ENCODE assay signal across 1 cellular context in the genomic region with DNA sequence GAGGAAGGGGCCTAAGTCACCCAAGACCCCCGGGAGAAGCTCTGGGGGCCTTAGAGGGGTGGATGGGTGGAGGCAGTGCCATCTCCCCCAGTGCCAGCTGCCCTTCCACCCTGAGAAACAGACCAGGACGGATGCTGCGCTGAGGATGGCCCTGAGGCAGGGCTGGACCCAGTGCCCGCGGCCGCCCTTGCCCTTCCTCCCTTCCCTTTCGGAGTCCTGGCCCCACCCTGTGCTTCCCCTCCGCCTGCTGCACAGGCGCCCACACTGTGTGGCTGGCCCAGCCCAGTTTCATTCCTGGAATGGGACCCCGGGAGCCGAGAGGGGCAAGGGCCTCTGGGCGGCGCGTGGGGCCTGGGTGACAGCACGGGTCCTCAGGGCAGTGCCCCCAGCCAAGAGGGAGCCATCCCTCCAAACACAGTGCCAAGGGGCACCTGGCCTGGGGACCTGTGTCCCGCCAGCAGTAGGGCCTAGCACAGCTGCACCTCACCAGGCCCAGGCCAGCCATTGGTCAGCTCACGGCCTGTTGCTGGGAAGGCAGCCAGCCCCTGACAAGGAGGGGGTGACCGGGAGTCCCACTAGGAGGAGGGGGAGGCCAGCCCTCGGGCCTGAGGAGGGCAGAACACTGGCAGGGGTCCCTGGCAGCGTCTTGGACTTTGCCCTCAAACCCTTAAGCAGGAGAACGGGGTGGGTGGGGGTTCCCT.
TF ChIP-seq lines count a peak whose summit lies in the region.

No MANE protein-coding gene starts in this region.

TF ChIP-seq in HepG2, 621 proteins besides CTCF, POLR2A, EP300 and RAD21 (continues in another document):
- peak; percentile 87 for TF ChIP-seq ZFX (CRISPR knock-in tag; IDR thresholded peaks at IDR 0.05; ENCODE audit: low read depth)
- TF ChIP-seq, protein P1, sequence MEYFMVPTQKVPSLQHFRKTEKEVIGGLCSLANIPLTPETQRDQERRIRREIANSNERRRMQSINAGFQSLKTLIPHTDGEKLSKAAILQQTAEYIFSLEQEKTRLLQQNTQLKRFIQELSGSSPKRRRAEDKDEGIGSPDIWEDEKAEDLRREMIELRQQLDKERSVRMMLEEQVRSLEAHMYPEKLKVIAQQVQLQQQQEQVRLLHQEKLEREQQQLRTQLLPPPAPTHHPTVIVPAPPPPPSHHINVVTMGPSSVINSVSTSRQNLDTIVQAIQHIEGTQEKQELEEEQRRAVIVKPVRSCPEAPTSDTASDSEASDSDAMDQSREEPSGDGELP (IDR thresholded peaks at IDR 0.05; ENCODE audit: borderline replicate concordance, low read depth), result peak; percentile 23; the same call in 1 of the 2 replicates
- TF ChIP-seq EEA1 (CRISPR knock-in tag; IDR thresholded peaks at IDR 0.05; ENCODE audit: borderline replicate concordance), result 0 out of 2 replicates have a peak, but pooled peaks have one; percentile 49
- no peak for TF ChIP-seq ZFP1 (CRISPR knock-in tag; IDR thresholded peaks at IDR 0.05)
- TF ChIP-seq, protein P2, sequence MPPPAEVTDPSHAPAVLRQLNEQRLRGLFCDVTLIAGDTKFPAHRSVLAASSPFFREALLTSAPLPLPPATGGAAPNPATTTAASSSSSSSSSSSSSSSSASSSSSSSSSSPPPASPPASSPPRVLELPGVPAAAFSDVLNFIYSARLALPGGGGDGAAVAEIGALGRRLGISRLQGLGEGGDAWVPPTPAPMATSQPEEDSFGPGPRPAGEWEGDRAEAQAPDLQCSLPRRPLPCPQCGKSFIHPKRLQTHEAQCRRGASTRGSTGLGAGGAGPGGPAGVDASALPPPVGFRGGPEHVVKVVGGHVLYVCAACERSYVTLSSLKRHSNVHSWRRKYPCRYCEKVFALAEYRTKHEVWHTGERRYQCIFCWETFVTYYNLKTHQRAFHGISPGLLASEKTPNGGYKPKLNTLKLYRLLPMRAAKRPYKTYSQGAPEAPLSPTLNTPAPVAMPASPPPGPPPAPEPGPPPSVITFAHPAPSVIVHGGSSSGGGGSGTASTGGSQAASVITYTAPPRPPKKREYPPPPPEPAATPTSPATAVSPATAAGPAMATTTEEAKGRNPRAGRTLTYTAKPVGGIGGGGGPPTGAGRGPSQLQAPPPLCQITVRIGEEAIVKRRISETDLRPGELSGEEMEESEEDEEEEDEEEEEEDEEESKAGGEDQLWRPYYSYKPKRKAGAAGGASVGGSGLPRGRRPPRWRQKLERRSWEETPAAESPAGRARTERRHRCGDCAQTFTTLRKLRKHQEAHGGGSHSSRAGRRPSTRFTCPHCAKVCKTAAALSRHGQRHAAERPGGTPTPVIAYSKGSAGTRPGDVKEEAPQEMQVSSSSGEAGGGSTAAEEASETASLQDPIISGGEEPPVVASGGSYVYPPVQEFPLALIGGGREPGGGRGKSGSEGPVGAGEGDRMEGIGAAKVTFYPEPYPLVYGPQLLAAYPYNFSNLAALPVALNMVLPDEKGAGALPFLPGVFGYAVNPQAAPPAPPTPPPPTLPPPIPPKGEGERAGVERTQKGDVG (CRISPR knock-in tag; IDR thresholded peaks at IDR 0.05; ENCODE audit: borderline replicate concordance), result 0 out of 2 replicates have a peak, but pooled peaks have one; percentile 40
- 0 out of 2 replicates have a peak, but pooled peaks have one; percentile 40 for TF ChIP-seq ZBTB7B (CRISPR knock-in tag; IDR thresholded peaks at IDR 0.05)
- TF ChIP-seq, protein P3, sequence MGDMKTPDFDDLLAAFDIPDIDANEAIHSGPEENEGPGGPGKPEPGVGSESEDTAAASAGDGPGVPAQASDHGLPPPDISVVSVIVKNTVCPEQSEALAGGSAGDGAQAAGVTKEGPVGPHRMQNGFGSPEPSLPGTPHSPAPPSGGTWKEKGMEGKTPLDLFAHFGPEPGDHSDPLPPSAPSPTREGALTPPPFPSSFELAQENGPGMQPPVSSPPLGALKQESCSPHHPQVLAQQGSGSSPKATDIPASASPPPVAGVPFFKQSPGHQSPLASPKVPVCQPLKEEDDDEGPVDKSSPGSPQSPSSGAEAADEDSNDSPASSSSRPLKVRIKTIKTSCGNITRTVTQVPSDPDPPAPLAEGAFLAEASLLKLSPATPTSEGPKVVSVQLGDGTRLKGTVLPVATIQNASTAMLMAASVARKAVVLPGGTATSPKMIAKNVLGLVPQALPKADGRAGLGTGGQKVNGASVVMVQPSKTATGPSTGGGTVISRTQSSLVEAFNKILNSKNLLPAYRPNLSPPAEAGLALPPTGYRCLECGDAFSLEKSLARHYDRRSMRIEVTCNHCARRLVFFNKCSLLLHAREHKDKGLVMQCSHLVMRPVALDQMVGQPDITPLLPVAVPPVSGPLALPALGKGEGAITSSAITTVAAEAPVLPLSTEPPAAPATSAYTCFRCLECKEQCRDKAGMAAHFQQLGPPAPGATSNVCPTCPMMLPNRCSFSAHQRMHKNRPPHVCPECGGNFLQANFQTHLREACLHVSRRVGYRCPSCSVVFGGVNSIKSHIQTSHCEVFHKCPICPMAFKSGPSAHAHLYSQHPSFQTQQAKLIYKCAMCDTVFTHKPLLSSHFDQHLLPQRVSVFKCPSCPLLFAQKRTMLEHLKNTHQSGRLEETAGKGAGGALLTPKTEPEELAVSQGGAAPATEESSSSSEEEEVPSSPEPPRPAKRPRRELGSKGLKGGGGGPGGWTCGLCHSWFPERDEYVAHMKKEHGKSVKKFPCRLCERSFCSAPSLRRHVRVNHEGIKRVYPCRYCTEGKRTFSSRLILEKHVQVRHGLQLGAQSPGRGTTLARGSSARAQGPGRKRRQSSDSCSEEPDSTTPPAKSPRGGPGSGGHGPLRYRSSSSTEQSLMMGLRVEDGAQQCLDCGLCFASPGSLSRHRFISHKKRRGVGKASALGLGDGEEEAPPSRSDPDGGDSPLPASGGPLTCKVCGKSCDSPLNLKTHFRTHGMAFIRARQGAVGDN (CRISPR knock-in tag; IDR thresholded peaks at IDR 0.05), result peak; percentile 64
- TF ChIP-seq, protein P4, sequence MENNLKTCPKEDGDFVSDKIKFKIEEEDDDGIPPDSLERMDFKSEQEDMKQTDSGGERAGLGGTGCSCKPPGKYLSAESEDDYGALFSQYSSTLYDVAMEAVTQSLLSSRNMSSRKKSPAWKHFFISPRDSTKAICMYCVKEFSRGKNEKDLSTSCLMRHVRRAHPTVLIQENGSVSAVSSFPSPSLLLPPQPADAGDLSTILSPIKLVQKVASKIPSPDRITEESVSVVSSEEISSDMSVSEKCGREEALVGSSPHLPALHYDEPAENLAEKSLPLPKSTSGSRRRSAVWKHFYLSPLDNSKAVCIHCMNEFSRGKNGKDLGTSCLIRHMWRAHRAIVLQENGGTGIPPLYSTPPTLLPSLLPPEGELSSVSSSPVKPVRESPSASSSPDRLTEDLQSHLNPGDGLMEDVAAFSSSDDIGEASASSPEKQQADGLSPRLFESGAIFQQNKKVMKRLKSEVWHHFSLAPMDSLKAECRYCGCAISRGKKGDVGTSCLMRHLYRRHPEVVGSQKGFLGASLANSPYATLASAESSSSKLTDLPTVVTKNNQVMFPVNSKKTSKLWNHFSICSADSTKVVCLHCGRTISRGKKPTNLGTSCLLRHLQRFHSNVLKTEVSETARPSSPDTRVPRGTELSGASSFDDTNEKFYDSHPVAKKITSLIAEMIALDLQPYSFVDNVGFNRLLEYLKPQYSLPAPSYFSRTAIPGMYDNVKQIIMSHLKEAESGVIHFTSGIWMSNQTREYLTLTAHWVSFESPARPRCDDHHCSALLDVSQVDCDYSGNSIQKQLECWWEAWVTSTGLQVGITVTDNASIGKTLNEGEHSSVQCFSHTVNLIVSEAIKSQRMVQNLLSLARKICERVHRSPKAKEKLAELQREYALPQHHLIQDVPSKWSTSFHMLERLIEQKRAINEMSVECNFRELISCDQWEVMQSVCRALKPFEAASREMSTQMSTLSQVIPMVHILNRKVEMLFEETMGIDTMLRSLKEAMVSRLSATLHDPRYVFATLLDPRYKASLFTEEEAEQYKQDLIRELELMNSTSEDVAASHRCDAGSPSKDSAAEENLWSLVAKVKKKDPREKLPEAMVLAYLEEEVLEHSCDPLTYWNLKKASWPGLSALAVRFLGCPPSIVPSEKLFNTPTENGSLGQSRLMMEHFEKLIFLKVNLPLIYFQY (CRISPR knock-in tag; IDR thresholded peaks at IDR 0.05; ENCODE audit: borderline replicate concordance), result 0 out of 2 replicates have a peak, but pooled peaks have one; percentile 26
- peak; percentile 57 for TF ChIP-seq ZFY (CRISPR knock-in tag; IDR thresholded peaks at IDR 0.05)
- 0 out of 2 replicates have a peak, but pooled peaks have one; percentile 34 for TF ChIP-seq ZNF468 (CRISPR knock-in tag; IDR thresholded peaks at IDR 0.05)
- peak; percentile 47; the same call in 1 of the 2 replicates for TF ChIP-seq ZNF567 (CRISPR knock-in tag; IDR thresholded peaks at IDR 0.05; ENCODE audit: borderline replicate concordance)
- TF ChIP-seq, protein P5, sequence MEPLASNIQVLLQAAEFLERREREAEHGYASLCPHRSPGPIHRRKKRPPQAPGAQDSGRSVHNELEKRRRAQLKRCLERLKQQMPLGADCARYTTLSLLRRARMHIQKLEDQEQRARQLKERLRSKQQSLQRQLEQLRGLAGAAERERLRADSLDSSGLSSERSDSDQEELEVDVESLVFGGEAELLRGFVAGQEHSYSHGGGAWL (CRISPR knock-in tag; IDR thresholded peaks at IDR 0.05), result peak; percentile 36; the same call in 1 of the 2 replicates
- no peak for TF ChIP-seq LCORL (IDR thresholded peaks at IDR 0.05)
- 0 out of 2 replicates have a peak, but pooled peaks have one; percentile 29 for TF ChIP-seq LCORL (CRISPR knock-in tag; IDR thresholded peaks at IDR 0.05)
- TF ChIP-seq, protein P6, sequence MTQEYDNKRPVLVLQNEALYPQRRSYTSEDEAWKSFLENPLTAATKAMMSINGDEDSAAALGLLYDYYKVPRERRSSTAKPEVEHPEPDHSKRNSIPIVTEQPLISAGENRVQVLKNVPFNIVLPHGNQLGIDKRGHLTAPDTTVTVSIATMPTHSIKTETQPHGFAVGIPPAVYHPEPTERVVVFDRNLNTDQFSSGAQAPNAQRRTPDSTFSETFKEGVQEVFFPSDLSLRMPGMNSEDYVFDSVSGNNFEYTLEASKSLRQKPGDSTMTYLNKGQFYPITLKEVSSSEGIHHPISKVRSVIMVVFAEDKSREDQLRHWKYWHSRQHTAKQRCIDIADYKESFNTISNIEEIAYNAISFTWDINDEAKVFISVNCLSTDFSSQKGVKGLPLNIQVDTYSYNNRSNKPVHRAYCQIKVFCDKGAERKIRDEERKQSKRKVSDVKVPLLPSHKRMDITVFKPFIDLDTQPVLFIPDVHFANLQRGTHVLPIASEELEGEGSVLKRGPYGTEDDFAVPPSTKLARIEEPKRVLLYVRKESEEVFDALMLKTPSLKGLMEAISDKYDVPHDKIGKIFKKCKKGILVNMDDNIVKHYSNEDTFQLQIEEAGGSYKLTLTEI (CRISPR knock-in tag; conservative IDR thresholded peaks at IDR 0.05), result no peak
- TF ChIP-seq, protein P7, sequence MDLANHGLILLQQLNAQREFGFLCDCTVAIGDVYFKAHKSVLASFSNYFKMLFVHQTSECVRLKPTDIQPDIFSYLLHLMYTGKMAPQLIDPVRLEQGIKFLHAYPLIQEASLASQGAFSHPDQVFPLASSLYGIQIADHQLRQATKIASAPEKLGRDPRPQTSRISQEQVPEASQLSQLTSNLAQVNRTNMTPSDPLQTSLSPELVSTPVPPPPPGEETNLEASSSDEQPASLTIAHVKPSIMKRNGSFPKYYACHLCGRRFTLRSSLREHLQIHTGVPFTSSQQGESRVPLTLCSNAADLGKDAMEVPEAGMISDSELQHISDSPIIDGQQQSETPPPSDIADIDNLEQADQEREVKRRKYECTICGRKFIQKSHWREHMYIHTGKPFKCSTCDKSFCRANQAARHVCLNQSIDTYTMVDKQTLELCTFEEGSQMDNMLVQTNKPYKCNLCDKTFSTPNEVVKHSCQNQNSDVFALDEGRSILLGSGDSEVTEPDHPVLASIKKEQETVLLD (CRISPR knock-in tag; IDR thresholded peaks at IDR 0.05; ENCODE audit: low read depth), result no peak
- TF ChIP-seq POLR2G (IDR thresholded peaks at IDR 0.05; ENCODE audit: low read depth, low read length), result peak; percentile 35; the same call in 1 of the 2 replicates
- peak; percentile 41; the same call in 1 of the 2 replicates for TF ChIP-seq TARDBP (CRISPR knock-in tag; IDR thresholded peaks at IDR 0.05)
- peak; percentile 49 for TF ChIP-seq SP4 (CRISPR knock-in tag; IDR thresholded peaks at IDR 0.05)
- peak; percentile 64 for TF ChIP-seq RFX5 (IDR thresholded peaks at IDR 0.05; ENCODE audit: low read depth, low read length)
- TF ChIP-seq, protein P8, sequence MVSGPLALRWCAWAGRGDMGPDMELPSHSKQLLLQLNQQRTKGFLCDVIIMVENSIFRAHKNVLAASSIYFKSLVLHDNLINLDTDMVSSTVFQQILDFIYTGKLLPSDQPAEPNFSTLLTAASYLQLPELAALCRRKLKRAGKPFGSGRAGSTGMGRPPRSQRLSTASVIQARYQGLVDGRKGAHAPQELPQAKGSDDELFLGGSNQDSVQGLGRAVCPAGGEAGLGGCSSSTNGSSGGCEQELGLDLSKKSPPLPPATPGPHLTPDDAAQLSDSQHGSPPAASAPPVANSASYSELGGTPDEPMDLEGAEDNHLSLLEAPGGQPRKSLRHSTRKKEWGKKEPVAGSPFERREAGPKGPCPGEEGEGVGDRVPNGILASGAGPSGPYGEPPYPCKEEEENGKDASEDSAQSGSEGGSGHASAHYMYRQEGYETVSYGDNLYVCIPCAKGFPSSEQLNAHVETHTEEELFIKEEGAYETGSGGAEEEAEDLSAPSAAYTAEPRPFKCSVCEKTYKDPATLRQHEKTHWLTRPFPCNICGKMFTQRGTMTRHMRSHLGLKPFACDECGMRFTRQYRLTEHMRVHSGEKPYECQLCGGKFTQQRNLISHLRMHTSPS (CRISPR knock-in tag; IDR thresholded peaks at IDR 0.05; ENCODE audit: low read depth), result peak; percentile 77; the same call in 1 of the 2 replicates
- TF ChIP-seq MED1 (CRISPR knock-in tag; IDR thresholded peaks at IDR 0.05), result 0 out of 2 replicates have a peak, but pooled peaks have one; percentile 8
- no peak for TF ChIP-seq GZF1 (CRISPR knock-in tag; IDR thresholded peaks at IDR 0.05)
- TF ChIP-seq ZNF891 (CRISPR knock-in tag; IDR thresholded peaks at IDR 0.05), result peak; percentile 43; the same call in 1 of the 2 replicates
- TF ChIP-seq GABPB1 (CRISPR knock-in tag; IDR thresholded peaks at IDR 0.05), result peak; percentile 23; the same call in 1 of the 2 replicates
- TF ChIP-seq ZNF550 (CRISPR knock-in tag; IDR thresholded peaks at IDR 0.05; ENCODE audit: borderline replicate concordance), result peak; percentile 52; the same call in 1 of the 2 replicates
- TF ChIP-seq TBX2 (CRISPR knock-in tag; IDR thresholded peaks at IDR 0.05; ENCODE audit: borderline replicate concordance), result no peak
- TF ChIP-seq NONO (IDR thresholded peaks at IDR 0.05), result no peak
- 0 out of 2 replicates have a peak, but pooled peaks have one; percentile 31 for TF ChIP-seq NONO (CRISPR knock-in tag; conservative IDR thresholded peaks at IDR 0.05)
- TF ChIP-seq CAMTA2 (CRISPR knock-in tag; IDR thresholded peaks at IDR 0.05; ENCODE audit: borderline replicate concordance), result 0 out of 2 replicates have a peak, but pooled peaks have one; percentile 45
- peak; percentile 4; the same call in 1 of the 2 replicates for TF ChIP-seq KDM2A (CRISPR knock-in tag; IDR thresholded peaks at IDR 0.05; ENCODE audit: borderline replicate concordance, low read depth)
- TF ChIP-seq, protein P9, sequence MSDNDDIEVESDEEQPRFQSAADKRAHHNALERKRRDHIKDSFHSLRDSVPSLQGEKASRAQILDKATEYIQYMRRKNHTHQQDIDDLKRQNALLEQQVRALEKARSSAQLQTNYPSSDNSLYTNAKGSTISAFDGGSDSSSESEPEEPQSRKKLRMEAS (IDR thresholded peaks at IDR 0.05), result 0 out of 2 replicates have a peak, but pooled peaks have one; percentile 31
- peak; percentile 75 for TF ChIP-seq AGO1 (IDR thresholded peaks at IDR 0.05; ENCODE audit: low read depth, low read length, poor library complexity, severe bottlenecking)
